In the genomic region with DNA sequence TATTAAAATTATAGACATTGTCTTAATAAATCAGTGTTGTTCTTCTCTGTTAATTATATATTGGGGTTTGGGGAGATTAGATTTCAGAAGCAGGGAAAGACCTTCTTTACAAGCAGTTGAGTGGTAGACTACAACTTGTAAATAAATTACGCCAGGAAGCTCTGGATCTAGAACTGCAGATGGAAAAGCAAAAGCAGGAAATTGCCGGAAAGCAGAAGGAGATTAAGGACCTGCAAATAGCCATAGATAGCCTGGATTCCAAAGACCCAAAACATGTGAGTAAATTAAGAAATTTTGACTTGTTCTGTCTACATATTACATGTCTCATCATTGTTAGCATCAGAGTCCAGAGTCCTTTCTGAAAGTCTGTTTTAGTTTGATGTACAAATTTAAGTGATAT, we compare ENCODE assay signal across 17 cellular contexts. TPM values are rescaled to one million over a fixed set of nuclear protein-coding genes. Genes with fewer than 3 reads are reported as not detected.
A peak's percentile ranks its signal among the peaks of the same experiment; 100 is the strongest.
DNase-seq lines count a peak whose midpoint lies in the region; ATAC-seq, FAIRE-seq and TF ChIP-seq lines count a peak whose summit lies in the region.
"Had no signal": no experiment of that assay in that cellular context is flagged by ENCODE, and none has a peak within 500 bp of the region (broad histone marks: within the 10 kb centered on the region; RNA-seq: fewer than 3 reads in every experiment).

No MANE protein-coding gene starts in this region.

- H4K20me1 ChIP-seq in endothelial cell of umbilical vein (replicated peaks; ENCODE audit: control insufficient read depth, extremely low read depth, insufficient read depth, low read length), result no peaks in the 10 kb centered on the region

- FAIRE-seq in H54 (lab: Jason Lieb, UNC) (peak; percentile 79), endothelial cell of umbilical vein (lab: Jason Lieb, UNC) (no peak)
- FAIRE-seq: A549, GM12892, HepG2, HTR-8/SVneo had no signal

- H3K27me3 Mint-ChIP-seq in T-helper 17 cell, result no peaks in the 10 kb centered on the region
- H3K27me3 Mint-ChIP-seq: CD8-positive, alpha-beta memory T cell had no signal

- dilution Hi-C loops in endothelial cell of umbilical vein (cut with MboI; ENCODE audit: extremely low pct_ligation_motif_present, low sequenced_read_pairs), result no loop called here

- H3K4me1 Mint-ChIP-seq in T-helper 17 cell, result peaks cover 25% of the 10 kb centered on the region

- H3K79me2 ChIP-seq in endothelial cell of umbilical vein (ENCODE audit: control insufficient read depth, insufficient read depth, low read length), result peaks cover 7% of the 10 kb centered on the region

- no peak overlapping the region for H3K27ac ChIP-seq in endothelial cell of umbilical vein (ENCODE audit: insufficient read depth, low read depth, low read length)
- no peak overlapping the region for H3K27ac ChIP-seq in gastrocnemius medialis
- H3K27ac ChIP-seq: A549, C4-2B had no signal

- H3K9ac ChIP-seq in endothelial cell of umbilical vein (replicated peaks; ENCODE audit: extremely low read depth, insufficient read depth, low read length), result no peak overlapping the region

- H3K4me1 ChIP-seq in endothelial cell of umbilical vein (ENCODE audit: control insufficient read depth, extremely low read depth, insufficient read depth, low read length) (peaks cover 11% of the 10 kb centered on the region), gastrocnemius medialis (peaks cover 9 to 12% of the 10 kb centered on the region in 2 donors)

- no peak overlapping the region for H3K4me3 ChIP-seq in endothelial cell of umbilical vein (replicated peaks in 1 of 3; ENCODE audit: insufficient read depth in 1 of 3, low read depth in 1 of 3, low read length in 3 of 3)
- no peak overlapping the region for H3K4me3 ChIP-seq in gastrocnemius medialis
- H3K4me3 ChIP-seq: A549 had no signal

- BruUV-seq in endothelial cell of umbilical vein (replicated peaks; lab: Mats Ljungman, UMichigan), result no TSS peak

- no peak overlapping the region for H3K4me2 ChIP-seq in endothelial cell of umbilical vein (ENCODE audit: insufficient read depth, low read length)
- H3K4me2 ChIP-seq: A549 had no signal

- H3K27me3 ChIP-seq in endothelial cell of umbilical vein (ENCODE audit: control insufficient read depth in 2 of 2, insufficient read depth in 2 of 2, low read length in 2 of 2) (no peaks in the 10 kb centered on the region), gastrocnemius medialis (no peaks in the 10 kb centered on the region)
- H3K27me3 ChIP-seq: BE2C had no signal

- intact Hi-C loops in endothelial cell of umbilical vein (cut with micrococcal nuclease), result no loop called here
- intact Hi-C loops in gastrocnemius medialis (cut with DNase I; ENCODE audit: low total_unique reads), result no loop called here

- ATAC-seq in T-helper 17 cell (no peak), HG03439 (IDR thresholded peaks at IDR 0.05; ENCODE audit: unreplicated experiment) (no peak), GM21529 (IDR thresholded peaks at IDR 0.05; ENCODE audit: unreplicated experiment) (no peak), gastrocnemius medialis (no peak)
- ATAC-seq: A549, HepG2 had no signal

- no peaks in the 10 kb centered on the region for H3K36me3 ChIP-seq in endothelial cell of umbilical vein (ENCODE audit: control insufficient read depth in 2 of 2, extremely low read depth in 1 of 2, insufficient read depth in 2 of 2, low read length in 2 of 2)
- no peaks in the 10 kb centered on the region for H3K36me3 ChIP-seq in gastrocnemius medialis
- H3K36me3 ChIP-seq: BE2C had no signal

- H2AFZ ChIP-seq in endothelial cell of umbilical vein (ENCODE audit: low read depth, low read length), result no peak overlapping the region

- no peaks in the 10 kb centered on the region for H3K9me1 ChIP-seq in endothelial cell of umbilical vein (replicated peaks; ENCODE audit: control insufficient read depth, extremely low read depth, insufficient read depth, low read length)

- H3K4me3 Mint-ChIP-seq in T-helper 17 cell, result no peak overlapping the region
- H3K4me3 Mint-ChIP-seq: CD8-positive, alpha-beta memory T cell had no signal

- H3K9me3 ChIP-seq in T-helper 17 cell (ENCODE audit: control insufficient read depth, low read length, poor library complexity, severe bottlenecking) (no peaks in the 10 kb centered on the region), endothelial cell of umbilical vein (replicated peaks; ENCODE audit: control insufficient read depth, insufficient read depth, low read length) (no peaks in the 10 kb centered on the region), gastrocnemius medialis (no peaks in the 10 kb centered on the region)
- H3K9me3 ChIP-seq: A549, BE2C, Caco-2 had no signal

- in situ Hi-C loops in gastrocnemius medialis (cut with MboI; ENCODE audit: low sequenced_read_pairs in 4 of 4), result no loop called here

- POLR2A ChIA-PET in endothelial cell of umbilical vein (lab: Charles Lee), result no interaction called here

- DNase-seq in H54 (ENCODE audit: insufficient read length, low spot score), result no peak
- DNase-seq in T-helper 17 cell, result no peak
- peak; percentile 82 for DNase-seq in endothelial cell of umbilical vein (ENCODE audit: low read depth, low spot score)
- DNase-seq in gastrocnemius medialis, result no peak
- DNase-seq: BE2C; Caco-2; CD8-positive, alpha-beta memory T cell; DND-41; GDM1; H7 had no signal

- H3K27ac Mint-ChIP-seq in T-helper 17 cell, result peak overlapping the region; percentile 60

- peaks cover 7% of the 10 kb centered on the region for H3K36me3 Mint-ChIP-seq in T-helper 17 cell (ENCODE audit: low read depth)

- CTCF ChIA-PET in endothelial cell of umbilical vein (lab: Charles Lee), result no interaction called here

- no peak for TF ChIP-seq POLR2A in H54 (IDR thresholded peaks at IDR 0.05; ENCODE audit: low read depth, low read length)
- TF ChIP-seq POLR2A in endothelial cell of umbilical vein (IDR thresholded peaks at IDR 0.05; ENCODE audit: low read depth, low read length), result no peak
- TF ChIP-seq POLR2A in gastrocnemius medialis (IDR thresholded peaks at IDR 0.05), result no peak

- TF ChIP-seq CTCF in endothelial cell of umbilical vein (IDR thresholded peaks at IDR 0.05; ENCODE audit: extremely low read depth in 1 of 2, insufficient read depth in 1 of 2, low read depth in 1 of 2, low read length in 2 of 2) (no peak), gastrocnemius medialis (IDR thresholded peaks at IDR 0.05 in 4 of 5, conservative IDR thresholded peaks at IDR 0.05 in 1 of 5) (no peak)

TF ChIP-seq in endothelial cell of umbilical vein, 7 proteins besides CTCF, POLR2A, EP300 and RAD21:
- no peak for TF ChIP-seq EZH2 (IDR thresholded peaks at IDR 0.05; ENCODE audit: borderline replicate concordance, low read depth, low read length, severe bottlenecking)
- no peak for TF ChIP-seq JUN (IDR thresholded peaks at IDR 0.05; ENCODE audit: borderline replicate concordance, insufficient read depth, insufficient read length, low read depth)
- no peak for TF ChIP-seq POLR2AphosphoS5 (IDR thresholded peaks at IDR 0.05; ENCODE audit: insufficient read depth, low read depth, low read length)
- no peak for TF ChIP-seq FOS (IDR thresholded peaks at IDR 0.05; ENCODE audit: borderline replicate concordance, insufficient read depth, low read length)
- no peak for TF ChIP-seq MYC (IDR thresholded peaks at IDR 0.05; ENCODE audit: low read depth, low read length)
- TF ChIP-seq GATA2 (IDR thresholded peaks at IDR 0.05; ENCODE audit: insufficient read depth, insufficient read length, low read depth, low read length), result no peak
- TF ChIP-seq, protein P1, sequence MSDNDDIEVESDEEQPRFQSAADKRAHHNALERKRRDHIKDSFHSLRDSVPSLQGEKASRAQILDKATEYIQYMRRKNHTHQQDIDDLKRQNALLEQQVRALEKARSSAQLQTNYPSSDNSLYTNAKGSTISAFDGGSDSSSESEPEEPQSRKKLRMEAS (IDR thresholded peaks at IDR 0.05; ENCODE audit: insufficient read depth, insufficient read length), result no peak

RNA-seq across cellular contexts. Expression of a gene that starts 43.5 kb away (rescaled TPM):
- total RNA-seq in T-helper 17 cell (10 to 100 TPM; 69.5 to 81.1 TPM), endothelial cell of umbilical vein (21.8 and 22.0 TPM in 2 replicates), gastrocnemius medialis (1 to 10 TPM; 1.0 to 3.2 (median 1.6) TPM)
- 5.4 and 6.1 TPM in 2 replicates for polyA plus RNA-seq in endothelial cell of umbilical vein
- polyA plus RNA-seq in endothelial cell of umbilical vein (2011; cell fraction: cytosol; rRNA removed), result 7.6 and 7.9 TPM in 2 replicates
- polyA plus RNA-seq in endothelial cell of umbilical vein (2011; cell fraction: nucleus; rRNA removed), result 25.3 and 32.7 TPM in 2 replicates
- polyA plus RNA-seq in endothelial cell of umbilical vein (2012), result 10.2 and 12.3 TPM in 2 replicates
- 14.7 and 15.1 TPM in 2 replicates for polyA minus RNA-seq in endothelial cell of umbilical vein
- polyA minus RNA-seq in endothelial cell of umbilical vein (2011; cell fraction: cytosol; rRNA and poly(A)+ RNA removed), result 5.2 TPM
- polyA minus RNA-seq in endothelial cell of umbilical vein (2011; cell fraction: nucleus; rRNA and poly(A)+ RNA removed), result 19.7 and 24.5 TPM in 2 replicates
